18 cellular contexts compared by ENCODE assay signal in genomic region chr7:28954446-28954845, GRCh38. TPM values are rescaled to one million over a fixed set of nuclear protein-coding genes. Genes with fewer than 3 reads are reported as not detected.
"Had no signal": no experiment of that assay in that cellular context is flagged by ENCODE, and none has a peak within 500 bp of the region (broad histone marks: within the 10 kb centered on the region; RNA-seq: fewer than 3 reads in every experiment).

No MANE protein-coding gene starts in this region.

- H3K4me1 ChIP-seq: prostate gland had no signal

- H3K27me3 ChIP-seq: body of pancreas, right lobe of liver, testis had no signal

- H3K4me3 Mint-ChIP-seq: activated B cell treated with CpG ODN at 0.5 μM for 24 hours; activated CD4-positive, alpha-beta T cell treated with anti-CD3 and anti-CD28 coated beads, Interleukin-2, amount 10 ng/mL, durations not matched to agents 24 days and 14 days; activated naive CD8-positive, alpha-beta T cell had no signal

- H3K36me3 Mint-ChIP-seq: activated naive CD8-positive, alpha-beta T cell; naive thymus-derived CD4-positive, alpha-beta T cell had no signal

- DNase-seq: activated B cell treated with CpG ODN at 0.5 μM for 24 hours; activated CD8-positive, alpha-beta memory T cell treated with anti-CD3 and anti-CD28 coated beads for 24 hours; activated gamma-delta T cell treated with Interleukin-2 at 50 U/mL for 16 hours; body of pancreas; cortex of kidney; effector CD4-positive, alpha-beta T cell; left cardiac atrium; mucosa of descending colon; naive thymus-derived CD4-positive, alpha-beta T cell; occipital lobe; right lobe of liver; stimulated activated naive CD8-positive, alpha-beta T cell treated with anti-CD3 and anti-CD28 coated beads, Interleukin-15, amount 100 ng/mL, for 72 hours; SW 1271; testis had no signal

- H3K36me3 ChIP-seq: prostate gland, right lobe of liver had no signal

- H3K9me3 Mint-ChIP-seq: activated B cell treated with CpG ODN at 0.5 μM for 24 hours; activated CD4-positive, alpha-beta T cell treated with anti-CD3 and anti-CD28 coated beads, Interleukin-2, amount 10 ng/mL, durations not matched to agents 24 days and 14 days; naive thymus-derived CD4-positive, alpha-beta T cell; stimulated activated naive CD8-positive, alpha-beta T cell treated with anti-CD3 and anti-CD28 coated beads, Interleukin-15, amount 100 ng/mL, for 72 hours had no signal

- H3K4me3 ChIP-seq: body of pancreas, mucosa of descending colon, prostate gland, right lobe of liver had no signal

- H3K27ac Mint-ChIP-seq: activated B cell treated with CpG ODN at 0.5 μM for 24 hours; activated CD4-positive, alpha-beta T cell treated with anti-CD3 and anti-CD28 coated beads, Interleukin-2, amount 10 ng/mL, durations not matched to agents 24 days and 14 days; activated naive CD8-positive, alpha-beta T cell; naive thymus-derived CD4-positive, alpha-beta T cell; stimulated activated naive CD8-positive, alpha-beta T cell treated with anti-CD3 and anti-CD28 coated beads, Interleukin-15, amount 100 ng/mL, for 72 hours had no signal

- ATAC-seq: body of pancreas; left cardiac atrium; mucosa of descending colon; naive thymus-derived CD4-positive, alpha-beta T cell; stimulated activated naive CD8-positive, alpha-beta T cell treated with anti-CD3 and anti-CD28 coated beads, Interleukin-15, amount 100 ng/mL, for 72 hours had no signal

- H3K9me3 ChIP-seq: body of pancreas, mucosa of descending colon, prostate gland, right lobe of liver, testis had no signal

- H3K27ac ChIP-seq: body of pancreas, prostate gland, testis had no signal

RNA-seq across cellular contexts. Expression of gene TRIL, which starts 3.7 kb away (rescaled TPM):
- total RNA-seq: activated B cell treated with CpG ODN at 0.5 μM for 24 hours; T-helper 2 cell treated with Interferon-gamma antibody and Interleukin-4, amounts not matched to agents 100 ng/mL and 5 ng/mL, for 36 hours had no signal
- polyA plus RNA-seq: naive thymus-derived CD4-positive, alpha-beta T cell had no signal
